Comparison of ENCODE assay signal across 2 cellular contexts in genomic region chr11:61733120-61733978, GRCh38.
A peak's percentile ranks its signal among the peaks of the same experiment; 100 is the strongest.
TF ChIP-seq lines count a peak whose summit lies in the region.

No MANE protein-coding gene starts in this region.

TF ChIP-seq in GM23338, 12 proteins besides CTCF, POLR2A, EP300 and RAD21:
- TF ChIP-seq CREB1 (CRISPR knock-in tag; IDR thresholded peaks at IDR 0.05; ENCODE audit: low read depth) (peak; percentile 54), EZH2 (IDR thresholded peaks at IDR 0.05; ENCODE audit: low read depth, unreplicated experiment) (no peak)

TF ChIP-seq in SK-N-SH, 30 proteins besides CTCF, POLR2A, EP300 and RAD21:
- no peak for TF ChIP-seq YY1 (IDR thresholded peaks at IDR 0.05; ENCODE audit: low read depth)
- peak; percentile 99 for TF ChIP-seq MXI1 (IDR thresholded peaks at IDR 0.05; ENCODE audit: low read depth, low read length)
- peak; percentile 67 for TF ChIP-seq PBX3 (IDR thresholded peaks at IDR 0.05)
- peak; percentile 98 for TF ChIP-seq SIN3A (IDR thresholded peaks at IDR 0.05; ENCODE audit: borderline replicate concordance, low read depth, low read length)
- no peak for TF ChIP-seq ELF1 (IDR thresholded peaks at IDR 0.05)
- peak; percentile 27 for TF ChIP-seq CHD2 (IDR thresholded peaks at IDR 0.05; ENCODE audit: low read length, partially characterized antibody)
- TF ChIP-seq RCOR1 (IDR thresholded peaks at IDR 0.05; ENCODE audit: low read length) = peak; percentile 80
- TF ChIP-seq POLR2AphosphoS5 (IDR thresholded peaks at IDR 0.05; ENCODE audit: low read depth, low read length) = no peak
- TF ChIP-seq, protein P1, sequence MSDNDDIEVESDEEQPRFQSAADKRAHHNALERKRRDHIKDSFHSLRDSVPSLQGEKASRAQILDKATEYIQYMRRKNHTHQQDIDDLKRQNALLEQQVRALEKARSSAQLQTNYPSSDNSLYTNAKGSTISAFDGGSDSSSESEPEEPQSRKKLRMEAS (IDR thresholded peaks at IDR 0.05; ENCODE audit: low read depth) = peak; percentile 93
- TF ChIP-seq USF1 (IDR thresholded peaks at IDR 0.05; ENCODE audit: borderline replicate concordance, low read depth) = peak; percentile 95
- TF ChIP-seq USF2 (IDR thresholded peaks at IDR 0.05; ENCODE audit: borderline replicate concordance, low read depth, low read length) = peak; percentile 90
- TF ChIP-seq SMC3 (IDR thresholded peaks at IDR 0.05; ENCODE audit: low read depth, low read length) = peak; percentile 91
- TF ChIP-seq, protein P2, sequence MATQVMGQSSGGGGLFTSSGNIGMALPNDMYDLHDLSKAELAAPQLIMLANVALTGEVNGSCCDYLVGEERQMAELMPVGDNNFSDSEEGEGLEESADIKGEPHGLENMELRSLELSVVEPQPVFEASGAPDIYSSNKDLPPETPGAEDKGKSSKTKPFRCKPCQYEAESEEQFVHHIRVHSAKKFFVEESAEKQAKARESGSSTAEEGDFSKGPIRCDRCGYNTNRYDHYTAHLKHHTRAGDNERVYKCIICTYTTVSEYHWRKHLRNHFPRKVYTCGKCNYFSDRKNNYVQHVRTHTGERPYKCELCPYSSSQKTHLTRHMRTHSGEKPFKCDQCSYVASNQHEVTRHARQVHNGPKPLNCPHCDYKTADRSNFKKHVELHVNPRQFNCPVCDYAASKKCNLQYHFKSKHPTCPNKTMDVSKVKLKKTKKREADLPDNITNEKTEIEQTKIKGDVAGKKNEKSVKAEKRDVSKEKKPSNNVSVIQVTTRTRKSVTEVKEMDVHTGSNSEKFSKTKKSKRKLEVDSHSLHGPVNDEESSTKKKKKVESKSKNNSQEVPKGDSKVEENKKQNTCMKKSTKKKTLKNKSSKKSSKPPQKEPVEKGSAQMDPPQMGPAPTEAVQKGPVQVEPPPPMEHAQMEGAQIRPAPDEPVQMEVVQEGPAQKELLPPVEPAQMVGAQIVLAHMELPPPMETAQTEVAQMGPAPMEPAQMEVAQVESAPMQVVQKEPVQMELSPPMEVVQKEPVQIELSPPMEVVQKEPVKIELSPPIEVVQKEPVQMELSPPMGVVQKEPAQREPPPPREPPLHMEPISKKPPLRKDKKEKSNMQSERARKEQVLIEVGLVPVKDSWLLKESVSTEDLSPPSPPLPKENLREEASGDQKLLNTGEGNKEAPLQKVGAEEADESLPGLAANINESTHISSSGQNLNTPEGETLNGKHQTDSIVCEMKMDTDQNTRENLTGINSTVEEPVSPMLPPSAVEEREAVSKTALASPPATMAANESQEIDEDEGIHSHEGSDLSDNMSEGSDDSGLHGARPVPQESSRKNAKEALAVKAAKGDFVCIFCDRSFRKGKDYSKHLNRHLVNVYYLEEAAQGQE (IDR thresholded peaks at IDR 0.05; ENCODE audit: low read depth, low read length) = no peak
